In genomic region chr14:104889374-104889755, GRCh38 we compare ENCODE assay signal across 25 cellular contexts. TPM values are rescaled to one million over a fixed set of nuclear protein-coding genes. Genes with fewer than 3 reads are reported as not detected.
DNase-seq lines count a peak whose midpoint lies in the region; ATAC-seq, FAIRE-seq and TF ChIP-seq lines count a peak whose summit lies in the region.
"Had no signal": no experiment of that assay in that cellular context is flagged by ENCODE, and none has a peak within 500 bp of the region (broad histone marks: within the 10 kb centered on the region; RNA-seq: fewer than 3 reads in every experiment).

No MANE protein-coding gene starts in this region.

- H3K4me1 ChIP-seq in H1 (replicated peaks in 1 of 4; ENCODE audit: control insufficient read depth in 3 of 4, insufficient read depth in 4 of 4, low read length in 3 of 4) (peaks cover 0 to 3% (median 0%) of the 10 kb centered on the region in 4 experiments; a peak in 2 of 7 replicates), left lung (no peaks in the 10 kb centered on the region)
- H3K4me1 ChIP-seq: adrenal gland had no signal

- peak overlapping the region; percentile 25 for H4K8ac ChIP-seq in H1 (ENCODE audit: extremely low read depth, insufficient read depth, low read length)

- H3K27me3 Mint-ChIP-seq in Calu3 (ENCODE audit: unreplicated experiment) = no peaks in the 10 kb centered on the region
- H3K27me3 Mint-ChIP-seq: activated CD8-positive, alpha-beta T cell treated with anti-CD3 and anti-CD28 coated beads for 36 hours; effector memory CD8-positive, alpha-beta T cell had no signal

- POLR2A ChIA-PET in H1 (lab: Charles Lee; ENCODE audit: partially characterized antibody) = interaction anchor here (1.5 kb wide), 1 partner anchor 11 kb away, joined by 4 read pairs; no protein-coding TSS in a partner anchor

- no peaks in the 10 kb centered on the region for H3K9me3 Mint-ChIP-seq in Calu3 (ENCODE audit: low read depth, unreplicated experiment)
- H3K9me3 Mint-ChIP-seq: activated CD8-positive, alpha-beta T cell treated with anti-CD3 and anti-CD28 coated beads for 36 hours; effector memory CD8-positive, alpha-beta T cell had no signal

- no peak overlapping the region for H4K91ac ChIP-seq in H1 (replicated peaks; ENCODE audit: insufficient read length, low read length)

- no peaks in the 10 kb centered on the region for H3K9me3 ChIP-seq in H1 (ENCODE audit: insufficient read depth in 2 of 2, low read depth in 1 of 2, low read length in 1 of 2)
- H3K9me3 ChIP-seq in left lung = no peaks in the 10 kb centered on the region
- H3K9me3 ChIP-seq: adrenal gland, esophagus muscularis mucosa had no signal

- peak; percentile 0 for DNase-seq in stimulated activated CD4-positive, alpha-beta T cell treated with anti-CD3 and anti-CD28 coated beads, Interleukin-15, amount 100 ng/mL, for 24 hours
- DNase-seq in stimulated activated CD4-positive, alpha-beta T cell treated with anti-CD3 and anti-CD28 coated beads, Interleukin-4, amount 100 ng/mL, for 4 hours = no peak
- DNase-seq in H1 (ENCODE audit: low read depth in 1 of 2, low spot score in 2 of 2) (no peak), left lung (peak; percentile 30 to 64), NCI-H748 (lab: John Stamatoyannopoulos, UW; ENCODE audit: unreplicated experiment) (no peak), Calu3 (no peak), NCI-H2196 treated with DMSO at 0.1 percent for 48 hours (lab: John Stamatoyannopoulos, UW; ENCODE audit: unreplicated experiment) (no peak)
- DNase-seq: activated CD8-positive, alpha-beta T cell treated with anti-CD3 and anti-CD28 coated beads for 36 hours; brain microvascular endothelial cell; C1 segment of cervical spinal cord; effector memory CD8-positive, alpha-beta T cell; foreskin melanocyte; HCEC 1CT; hypothalamus; mammary epithelial cell; NCI-H1694; NCI-H69; RPMI8226; stimulated activated CD4-positive, alpha-beta T cell treated with anti-CD3 and anti-CD28 coated beads, Interleukin-4, amount 100 ng/mL, for 1 hour; stimulated activated naive CD4-positive, alpha-beta T cell had no signal

- H3K23ac ChIP-seq in H1 (ENCODE audit: insufficient read length) = no peak overlapping the region

- intact Hi-C loops in left lung (cut with DNase I) (no loop called here), Calu3 (cut with micrococcal nuclease; ENCODE audit: unreplicated experiment) (no loop called here)

- no peak overlapping the region for H2BK15ac ChIP-seq in H1 (ENCODE audit: low read length)

- ATAC-seq in left lung = no peak
- ATAC-seq: activated CD8-positive, alpha-beta T cell treated with anti-CD3 and anti-CD28 coated beads for 36 hours; effector memory CD8-positive, alpha-beta T cell had no signal

- no peak overlapping the region for H2BK5ac ChIP-seq in H1 (ENCODE audit: low read depth, low read length)

- peaks cover 3 to 4% of the 10 kb centered on the region in 2 experiments for H4K20me1 ChIP-seq in H1 (replicated peaks in 1 of 2; ENCODE audit: control insufficient read depth in 1 of 2, insufficient read depth in 2 of 2, low read length in 2 of 2)

- no peak overlapping the region for H2BK20ac ChIP-seq in H1 (ENCODE audit: low read length)

- CTCF ChIA-PET in H1 (lab: Charles Lee; ENCODE audit: partially characterized antibody) (interaction anchor here (0.9 to 1.2 kb wide), 2 partner anchors 119 to 157 kb away, joined by 3 read pairs; no protein-coding TSS in a partner anchor), Calu3 (lab: Charles Lee) (interaction anchor here (0.6 kb wide), 1 partner anchor 648 kb away, joined by 6 read pairs; no protein-coding TSS in a partner anchor)

- TF ChIP-seq POLR2A in H1 (IDR thresholded peaks at IDR 0.05; ENCODE audit: control extremely low read depth in 1 of 2, low read depth in 2 of 2, low read length in 2 of 2) = no peak

- no TSS peak for BruUV-seq in Calu3 (replicated peaks; lab: Mats Ljungman, UMichigan)

- H4K5ac ChIP-seq in H1 (ENCODE audit: insufficient read length, low read depth, low read length) = no peak overlapping the region

- H3K4me1 Mint-ChIP-seq in Calu3 (ENCODE audit: low read depth, unreplicated experiment) = no peaks in the 10 kb centered on the region

- no peak for TF ChIP-seq RAD21 in H1 (IDR thresholded peaks at IDR 0.05 in 1 of 2, conservative IDR thresholded peaks at IDR 0.05 in 1 of 2; ENCODE audit: low read depth in 2 of 2, low read length in 2 of 2)

- H3K4ac ChIP-seq in H1 (replicated peaks; ENCODE audit: insufficient read length, low read depth, low read length) = no peak overlapping the region

- H3K27ac ChIP-seq in H1 (ENCODE audit: low read depth, low read length) (no peak overlapping the region), left lung (no peak overlapping the region)
- H3K27ac ChIP-seq: adrenal gland, brain microvascular endothelial cell, esophagus muscularis mucosa had no signal

- no peaks in the 10 kb centered on the region for H3K79me2 ChIP-seq in H1 (ENCODE audit: control insufficient read depth in 1 of 2, insufficient read depth in 2 of 2, low read length in 2 of 2)

- no peaks in the 10 kb centered on the region for H3K79me1 ChIP-seq in H1 (ENCODE audit: low read depth, low read length)

- H2BK120ac ChIP-seq in H1 (replicated peaks; ENCODE audit: low read depth, low read length) = no peak overlapping the region

- WGBS in H1 (ENCODE audit: extremely low coverage in 1 of 2, insufficient coverage in 1 of 2, insufficient read length in 1 of 2, insufficient replicate concordance in 2 of 2, low coverage in 1 of 2, low lambda C conversion rate in 2 of 2, missing lambda C conversion rate in 1 of 2), 2 experiments = 92% methylated on average over 23 of the region's 23 CpGs; no CpG with 5 or more reads in 1 of the 2 experiments

- TF ChIP-seq CTCF in H1 (IDR thresholded peaks at IDR 0.05; ENCODE audit: control extremely low read depth in 1 of 3, insufficient read depth in 1 of 3, low read depth in 1 of 3, low read length in 3 of 3) = no peak
- TF ChIP-seq CTCF in left lung (IDR thresholded peaks at IDR 0.05) = no peak
- no peak for TF ChIP-seq CTCF in Calu3 (IDR thresholded peaks at IDR 0.05; ENCODE audit: unreplicated experiment)

- TF ChIP-seq EP300 in H1 (IDR thresholded peaks at IDR 0.05; ENCODE audit: borderline replicate concordance in 1 of 2, low read depth in 2 of 2, low read length in 2 of 2) = no peak

- H3K36me3 Mint-ChIP-seq in Calu3 (ENCODE audit: insufficient read depth, unreplicated experiment) = peaks cover 20% of the 10 kb centered on the region

- H3K9ac ChIP-seq in H1 (replicated peaks in 1 of 4; ENCODE audit: extremely low read depth in 1 of 4, low read depth in 3 of 4, low read length in 3 of 4) = no peak overlapping the region

- no peaks in the 10 kb centered on the region for H3K27me3 ChIP-seq in H1 (replicated peaks in 1 of 4; ENCODE audit: control insufficient read depth in 3 of 4, extremely low read depth in 1 of 4, insufficient read depth in 3 of 4, low read length in 3 of 4)
- no peaks in the 10 kb centered on the region for H3K27me3 ChIP-seq in left lung
- H3K27me3 ChIP-seq: adrenal gland, brain microvascular endothelial cell, esophagus muscularis mucosa had no signal

- H3K4me2 ChIP-seq in H1 (ENCODE audit: insufficient read depth in 1 of 2, low read depth in 2 of 2, low read length in 2 of 2) = no peak overlapping the region
- H3K4me2 ChIP-seq: smooth muscle cell had no signal

- H3K56ac ChIP-seq in H1 (replicated peaks; ENCODE audit: insufficient read length, low read depth, low read length) = no peak overlapping the region

- H3K27ac Mint-ChIP-seq in Calu3 (ENCODE audit: unreplicated experiment) = no peak overlapping the region
- H3K27ac Mint-ChIP-seq: activated CD8-positive, alpha-beta T cell treated with anti-CD3 and anti-CD28 coated beads for 36 hours; effector memory CD8-positive, alpha-beta T cell had no signal

- H2AFZ ChIP-seq in H1 (ENCODE audit: low read length) = no peak overlapping the region

- no peak overlapping the region for H3K14ac ChIP-seq in H1 (ENCODE audit: insufficient read length)

- peaks cover 0 to 26% (median 3%) of the 10 kb centered on the region in 4 experiments; a peak in 4 of 8 replicates for H3K36me3 ChIP-seq in H1 (ENCODE audit: control insufficient read depth in 2 of 4, insufficient read depth in 4 of 4, low read length in 3 of 4)
- peaks cover 0 to 54% of the 10 kb centered on the region in 2 donors for H3K36me3 ChIP-seq in left lung

- H3K4me3 ChIP-seq in H1 (ENCODE audit: extremely low read depth in 1 of 4, insufficient read depth in 2 of 4, low read depth in 3 of 4, low read length in 4 of 4) (no peak overlapping the region), left lung (no peak overlapping the region)
- H3K4me3 ChIP-seq: adrenal gland, esophagus muscularis mucosa, smooth muscle cell had no signal

- no peak overlapping the region for H2BK12ac ChIP-seq in H1 (ENCODE audit: low read depth, low read length)

- H3K4me3 Mint-ChIP-seq in Calu3 (ENCODE audit: low read depth, unreplicated experiment) = no peak overlapping the region
- H3K4me3 Mint-ChIP-seq: activated CD8-positive, alpha-beta T cell treated with anti-CD3 and anti-CD28 coated beads for 36 hours; effector memory CD8-positive, alpha-beta T cell had no signal

- no peak for FAIRE-seq in H1 (lab: Jason Lieb, UNC)
- FAIRE-seq: D721Med had no signal

- no peak overlapping the region for H2AK5ac ChIP-seq in H1 (ENCODE audit: low read depth, low read length)

- H3K18ac ChIP-seq in H1 (ENCODE audit: extremely low read depth, low read length) = no peak overlapping the region

- peaks cover 12% of the 10 kb centered on the region; the same call in 1 of the 2 replicates for H3K23me2 ChIP-seq in H1 (ENCODE audit: low read depth, low read length)

RNA-seq across cellular contexts. Expression of gene CEP170B, which starts 24.3 kb away (rescaled TPM):
- 32.3 and 33.8 TPM in 2 replicates for total RNA-seq in H1 (2021; fragmentation: NEBNext Ultra II Directional; extraction: Animal tissue kit (Norgen Biotek cat#: 25700))
- polyA plus RNA-seq in H1 (2011; rRNA removed) = 9.1 and 15.2 TPM in 2 replicates
- 9.4 TPM for polyA plus RNA-seq in H1 (2011; cell fraction: cytosol; rRNA removed)
- polyA plus RNA-seq in H1 (2011; cell fraction: nucleus; rRNA removed) = 34.9 TPM
- polyA plus RNA-seq in H1 (2012, experiment 1 of 2) = 14.3 to 23.9 TPM (median 20.7 TPM) in 4 replicates
- 13.0 TPM for polyA plus RNA-seq in H1 (2012, experiment 2 of 2)
- 17.1 TPM for polyA plus RNA-seq in H1 (2013, experiment 1 of 2)
- polyA plus RNA-seq in H1 (2013, experiment 2 of 2) = 16.2 TPM
- polyA minus RNA-seq in H1 (2011; rRNA and poly(A)+ RNA removed) = 4.7 and 5.7 TPM in 2 replicates
- polyA minus RNA-seq in H1 (2011; cell fraction: cytosol; rRNA and poly(A)+ RNA removed) = 11.5 TPM
- polyA minus RNA-seq in H1 (2011; cell fraction: nucleus; rRNA and poly(A)+ RNA removed) = 11.6 TPM
- total RNA-seq in left lung = 10 to 100 TPM; 35.1 to 42.3 TPM
- 60.2 and 67.6 TPM in 2 replicates for total RNA-seq in Calu3 (2022)

RNA-seq across cellular contexts. Expression of gene PLD4, which starts 35.3 kb away (rescaled TPM):
- 0.04 TPM in 1 of 2 replicates, not detected in the other for total RNA-seq in H1 (2021; fragmentation: NEBNext Ultra II Directional; extraction: Animal tissue kit (Norgen Biotek cat#: 25700))
- 0.05 and 0.06 TPM in 2 replicates for polyA plus RNA-seq in H1 (2011; rRNA removed)
- 0.04 TPM for polyA plus RNA-seq in H1 (2011; cell fraction: cytosol; rRNA removed)
- 0.13 TPM for polyA plus RNA-seq in H1 (2011; cell fraction: nucleus; rRNA removed)
- 0.13 TPM in 1 of 4 replicates, not detected in the others for polyA plus RNA-seq in H1 (2012, experiment 1 of 2)
- polyA plus RNA-seq in H1 (2012, experiment 2 of 2) = not detected
- 0.04 TPM for polyA plus RNA-seq in H1 (2013, experiment 1 of 2)
- 0.02 TPM for polyA plus RNA-seq in H1 (2013, experiment 2 of 2)
- polyA minus RNA-seq in H1 (2011; rRNA and poly(A)+ RNA removed) = 0.06 and 0.10 TPM in 2 replicates
- polyA minus RNA-seq in H1 (2011; cell fraction: cytosol; rRNA and poly(A)+ RNA removed) = not detected
- 0.20 TPM for polyA minus RNA-seq in H1 (2011; cell fraction: nucleus; rRNA and poly(A)+ RNA removed)
- total RNA-seq in left lung = under 1 TPM; 0.76 to 0.93 TPM
- 0.09 and 0.12 TPM in 2 replicates for total RNA-seq in Calu3 (2022)
- total RNA-seq: activated CD8-positive, alpha-beta T cell treated with anti-CD3 and anti-CD28 coated beads for 36 hours; LHCN-M2 had no signal

Comparison
In these comparisons a context has a peak if more than half of its experiments do, and no peak if none do; other contexts are left out.
1. DNase-seq: peak in stimulated activated CD4-positive, alpha-beta T cell treated with anti-CD3 and anti-CD28 coated beads, Interleukin-15, amount 100 ng/mL, for 24 hours (single experiment) and left lung (2 of 2); none in stimulated activated CD4-positive, alpha-beta T cell treated with anti-CD3 and anti-CD28 coated beads, Interleukin-4, amount 100 ng/mL, for 4 hours (0 of 2), H1 (0 of 2), NCI-H748 (single experiment), Calu3 (single experiment) and NCI-H2196 treated with DMSO at 0.1 percent for 48 hours (single experiment).